9 cellular contexts compared by ENCODE assay signal in genomic region chr11:96213500-96213899, GRCh38.
A peak's percentile ranks its signal among the peaks of the same experiment; 100 is the strongest.
DNase-seq lines count a peak whose midpoint lies in the region; ATAC-seq and TF ChIP-seq lines count a peak whose summit lies in the region.
"Had no signal": no experiment of that assay in that cellular context is flagged by ENCODE, and none has a peak within 500 bp of the region (broad histone marks: within the 10 kb centered on the region; RNA-seq: fewer than 3 reads in every experiment).

No MANE protein-coding gene starts in this region.

- H3K27ac Mint-ChIP-seq in chondrocyte (ENCODE audit: unreplicated experiment), result peak overlapping the region; percentile 91
- peak overlapping the region; percentile 53 to 90 for H3K27ac Mint-ChIP-seq in natural killer cell
- H3K27ac Mint-ChIP-seq in Calu3 (ENCODE audit: unreplicated experiment), result no peak overlapping the region

- POLR2A ChIA-PET in AG04449 (lab: Yijun Ruan, JAX), result interaction anchor here (0.8 kb wide), 1 partner anchor 30 kb away, joined by 3 read pairs; no protein-coding TSS in a partner anchor

- H3K27me3 Mint-ChIP-seq in chondrocyte (ENCODE audit: low read depth) (no peaks in the 10 kb centered on the region), natural killer cell (ENCODE audit: low read depth in 2 of 2) (no peaks in the 10 kb centered on the region), Calu3 (ENCODE audit: unreplicated experiment) (no peaks in the 10 kb centered on the region)

- DNase-seq in AG04449 (ENCODE audit: low read depth, low spot score), result peak; percentile 57
- DNase-seq in HT1080 (ENCODE audit: low read depth), result peak; percentile 84
- no peak for DNase-seq in chondrocyte (ENCODE audit: low spot score)
- DNase-seq in natural killer cell, result no peak
- no peak for DNase-seq in NOMO-1 treated with dmso at 0.1 percent for 144 hours (lab: John Stamatoyannopoulos, UW; ENCODE audit: unreplicated experiment)
- DNase-seq in Calu3, result no peak
- DNase-seq in stimulated activated CD4-positive, alpha-beta T cell treated with anti-CD3 and anti-CD28 coated beads, Interleukin-2, amount 100 ng/mL, for 24 hours, result no peak
- DNase-seq in WERI-Rb-1, result no peak

- H3K9me3 Mint-ChIP-seq in chondrocyte (ENCODE audit: low read depth), result no peaks in the 10 kb centered on the region
- no peaks in the 10 kb centered on the region for H3K9me3 Mint-ChIP-seq in natural killer cell
- no peaks in the 10 kb centered on the region for H3K9me3 Mint-ChIP-seq in Calu3 (ENCODE audit: low read depth, unreplicated experiment)

- intact Hi-C loops in natural killer cell (cut with micrococcal nuclease) (loop anchor here (5.0 kb wide), 1 partner anchor 1701 kb away; the partner anchor contains the start of gene C11orf97), Calu3 (cut with micrococcal nuclease; ENCODE audit: unreplicated experiment) (no loop called here)

- TF ChIP-seq CTCF in AG04449 (IDR thresholded peaks at IDR 0.05; ENCODE audit: insufficient read depth, low read length, missing control alignments) (no peak), chondrocyte (IDR thresholded peaks at IDR 0.05) (no peak), natural killer cell (IDR thresholded peaks at IDR 0.05) (no peak), Calu3 (IDR thresholded peaks at IDR 0.05; ENCODE audit: unreplicated experiment) (no peak), WERI-Rb-1 (IDR thresholded peaks at IDR 0.05; ENCODE audit: low read depth, low read length) (no peak)

- H3K27me3 ChIP-seq in WERI-Rb-1 (ENCODE audit: insufficient read depth, low read depth, severe bottlenecking), result no peaks in the 10 kb centered on the region

- no TSS peak for BruUV-seq in Calu3 (replicated peaks; lab: Mats Ljungman, UMichigan)

- CTCF ChIA-PET in AG04449 (lab: Yijun Ruan, JAX), result interaction anchor here (0.7 to 2.8 kb wide), 6 partner anchors 13 to 130 kb away, joined by 3 to 8 read pairs (median 4); partner anchors contain the start of gene MAML2
- CTCF ChIA-PET in Calu3 (lab: Charles Lee), result no interaction called here

- H3K4me1 Mint-ChIP-seq in chondrocyte (ENCODE audit: low read depth) (peaks cover 74% of the 10 kb centered on the region), natural killer cell (peaks cover 48 to 56% of the 10 kb centered on the region in 2 donors), Calu3 (ENCODE audit: low read depth, unreplicated experiment) (peaks cover 50% of the 10 kb centered on the region)

- H3K36me3 ChIP-seq in WERI-Rb-1, result no peaks in the 10 kb centered on the region

- H3K4me3 ChIP-seq in AG04449 (ENCODE audit: low read depth, low read length) (no peak overlapping the region), WERI-Rb-1 (ENCODE audit: low read depth, low read length) (no peak overlapping the region)
- H3K4me3 ChIP-seq: SK-N-MC had no signal

- no peaks in the 10 kb centered on the region for H3K9me3 ChIP-seq in WERI-Rb-1 (ENCODE audit: severe bottlenecking)

- no peak for ATAC-seq in natural killer cell

- H3K27ac ChIP-seq in WERI-Rb-1, result no peak overlapping the region
- H3K27ac ChIP-seq: SK-N-MC had no signal

- H3K36me3 Mint-ChIP-seq in chondrocyte (ENCODE audit: low read depth) (no peaks in the 10 kb centered on the region), natural killer cell (no peaks in the 10 kb centered on the region), Calu3 (ENCODE audit: insufficient read depth, unreplicated experiment) (no peaks in the 10 kb centered on the region)

- H3K4me3 Mint-ChIP-seq in chondrocyte (ENCODE audit: unreplicated experiment) (no peak overlapping the region), natural killer cell (no peak overlapping the region), Calu3 (ENCODE audit: low read depth, unreplicated experiment) (no peak overlapping the region)

Comparison
In these comparisons a context has a peak if more than half of its experiments do, and no peak if none do; other contexts are left out.
1. DNase-seq: peak in AG04449 (single experiment) and HT1080 (single experiment); none in chondrocyte (single experiment), natural killer cell (single experiment), NOMO-1 treated with dmso at 0.1 percent for 144 hours (single experiment), Calu3 (single experiment), stimulated activated CD4-positive, alpha-beta T cell treated with anti-CD3 and anti-CD28 coated beads, Interleukin-2, amount 100 ng/mL, for 24 hours (0 of 2) and WERI-Rb-1 (single experiment).